ENCODE assay signal across 27 cellular contexts in the genomic region with DNA sequence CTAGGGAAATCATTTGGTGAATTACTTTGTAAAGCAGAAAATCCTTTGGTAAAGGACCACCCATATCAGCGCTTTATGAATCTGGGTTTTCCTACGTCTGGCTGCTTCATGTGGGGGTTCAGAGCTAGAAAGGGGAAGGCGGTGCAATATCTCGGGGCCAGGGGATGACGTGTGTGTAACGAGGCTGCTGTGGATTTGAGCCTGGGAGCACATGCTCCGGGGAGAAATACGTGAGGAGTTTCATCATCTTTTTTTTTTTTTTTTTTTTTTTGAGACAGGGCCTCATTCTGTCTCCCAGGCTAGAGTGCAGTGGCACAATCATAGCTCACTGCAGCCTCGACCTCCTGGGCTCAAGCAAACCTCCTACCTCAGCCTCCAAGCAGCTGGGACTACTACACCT. TPM values are rescaled to one million over a fixed set of nuclear protein-coding genes. Genes with fewer than 3 reads are reported as not detected.
DNase-seq lines count a peak whose midpoint lies in the region; ATAC-seq and TF ChIP-seq lines count a peak whose summit lies in the region.
"Had no signal": no experiment of that assay in that cellular context is flagged by ENCODE, and none has a peak within 500 bp of the region (broad histone marks: within the 10 kb centered on the region; RNA-seq: fewer than 3 reads in every experiment).

No MANE protein-coding gene starts in this region.

- no peaks in the 10 kb centered on the region for H4K20me1 ChIP-seq in smooth muscle cell (ENCODE audit: low read depth)
- H4K20me1 ChIP-seq in MM.1S (ENCODE audit: insufficient read depth, low read length), result no peaks in the 10 kb centered on the region

- H3K9ac ChIP-seq in smooth muscle cell (ENCODE audit: low read depth) (no peak overlapping the region), MM.1S (ENCODE audit: low read length) (no peak overlapping the region)

- TF ChIP-seq CTCF in cardiac muscle cell (IDR thresholded peaks at IDR 0.05; ENCODE audit: low read depth, low read length) (no peak), left ventricle myocardium inferior (IDR thresholded peaks at IDR 0.05; ENCODE audit: borderline replicate concordance) (no peak), smooth muscle cell (IDR thresholded peaks at IDR 0.05; ENCODE audit: borderline replicate concordance, insufficient read depth, poor library complexity, severe bottlenecking) (no peak), MM.1S (IDR thresholded peaks at IDR 0.05; ENCODE audit: low read length) (no peak)

- peaks cover 75% of the 10 kb centered on the region for H3K4me1 ChIP-seq in cardiac muscle cell (ENCODE audit: low read depth)
- peaks cover 9% of the 10 kb centered on the region for H3K4me1 ChIP-seq in left ventricle myocardium inferior
- H3K4me1 ChIP-seq in smooth muscle cell (ENCODE audit: low read depth), result peaks cover 7% of the 10 kb centered on the region
- no peaks in the 10 kb centered on the region for H3K4me1 ChIP-seq in MM.1S (ENCODE audit: low read length)
- H3K4me1 ChIP-seq: SJSA1 had no signal

- H2AFZ ChIP-seq in smooth muscle cell (ENCODE audit: low read depth) (no peak overlapping the region), MM.1S (ENCODE audit: low read length) (no peak overlapping the region)

- H3K4me3 ChIP-seq in cardiac muscle cell, result no peak overlapping the region
- no peak overlapping the region for H3K4me3 ChIP-seq in left ventricle myocardium inferior
- no peak overlapping the region for H3K4me3 ChIP-seq in smooth muscle cell
- H3K4me3 ChIP-seq in MM.1S (ENCODE audit: low read length), result no peak overlapping the region
- H3K4me3 ChIP-seq: gastroesophageal sphincter, SJSA1 had no signal

- DNase-seq in cardiac muscle cell (ENCODE audit: low read depth in 1 of 2, low spot score in 1 of 2), result peak in 1 of 2 donors; percentile 60
- no peak for DNase-seq in left ventricle myocardium inferior
- peak; percentile 69 for DNase-seq in NOMO-1 treated with DMSO at 0.1 percent for 48 hours (lab: John Stamatoyannopoulos, UW; ENCODE audit: unreplicated experiment)
- DNase-seq in fibroblast of peridontal ligament (ENCODE audit: extremely low read depth), result peak; percentile 53
- DNase-seq in smooth muscle cell (lab: John Stamatoyannopoulos, UW; ENCODE audit: unreplicated experiment), result no peak
- DNase-seq in MM.1S, result no peak
- no peak for DNase-seq in NCI-H446 (lab: John Stamatoyannopoulos, UW)
- DNase-seq: ACHN; activated CD4-positive, alpha-beta memory T cell treated with anti-CD3 and anti-CD28 coated beads, Interleukin-2, amount 10 ng/mL, durations not matched to agents 7 days and 5 days; activated CD4-positive, CD25-positive, alpha-beta regulatory T cell; activated naive CD4-positive, alpha-beta T cell treated with Interleukin-2 at 50 U/mL for 16 hours; activated T-cell treated with anti-CD3 and anti-CD28 coated beads for 4 hours; amygdala; CD4-positive, alpha-beta T cell; central memory CD4-positive, alpha-beta T cell; DMS53; GF-D8; GOT3; kidney glomerular epithelial cell; naive thymus-derived CD8-positive, alpha-beta T cell; NCI-H1417; NCI-H526 treated with DMSO at 0.1 percent for 48 hours had no signal

- H3K27me3 ChIP-seq in cardiac muscle cell (no peaks in the 10 kb centered on the region), left ventricle myocardium inferior (ENCODE audit: low read depth) (no peaks in the 10 kb centered on the region), smooth muscle cell (ENCODE audit: low read depth) (no peaks in the 10 kb centered on the region), MM.1S (replicated peaks; ENCODE audit: insufficient read depth, low read length) (peaks cover 14% of the 10 kb centered on the region; the same call in 1 of the 2 replicates)
- H3K27me3 ChIP-seq: gastroesophageal sphincter, SJSA1 had no signal

- H3K27ac ChIP-seq in cardiac muscle cell, result peak overlapping the region; percentile 97
- H3K27ac ChIP-seq in left ventricle myocardium inferior (replicated peaks), result no peak overlapping the region
- H3K27ac ChIP-seq in smooth muscle cell (ENCODE audit: low read depth), result no peak overlapping the region
- no peak overlapping the region for H3K27ac ChIP-seq in MM.1S (ENCODE audit: low read length)
- H3K27ac ChIP-seq: gastroesophageal sphincter, SJSA1 had no signal

- 53% methylated on average over 8 of the region's 9 CpGs for WGBS in smooth muscle cell (ENCODE audit: low lambda C conversion rate)

- H3K36me3 ChIP-seq in cardiac muscle cell (no peaks in the 10 kb centered on the region), left ventricle myocardium inferior (no peaks in the 10 kb centered on the region), smooth muscle cell (ENCODE audit: low read depth) (no peaks in the 10 kb centered on the region), MM.1S (replicated peaks; ENCODE audit: insufficient read depth, low read length) (no peaks in the 10 kb centered on the region)
- H3K36me3 ChIP-seq: gastroesophageal sphincter, SJSA1 had no signal

- peak overlapping the region; percentile 2 for H3K4me2 ChIP-seq in smooth muscle cell
- no peak overlapping the region for H3K4me2 ChIP-seq in MM.1S (ENCODE audit: low read depth, low read length)

- no peak for ATAC-seq in HG02938 (IDR thresholded peaks at IDR 0.05; ENCODE audit: unreplicated experiment)
- ATAC-seq: gastroesophageal sphincter; naive thymus-derived CD8-positive, alpha-beta T cell; stimulated activated effector memory CD8-positive, alpha-beta T cell treated with anti-CD3 and anti-CD28 coated beads, Interleukin-12 subunit alpha, Interleukin-12 subunit beta, amount 100 ng/mL, for 72 hours had no signal

- H3K79me2 ChIP-seq in smooth muscle cell (ENCODE audit: low read depth), result no peaks in the 10 kb centered on the region
- H3K79me2 ChIP-seq in MM.1S (ENCODE audit: low read length), result no peaks in the 10 kb centered on the region

- H3F3A ChIP-seq in smooth muscle cell (ENCODE audit: low read depth) (no peaks in the 10 kb centered on the region), MM.1S (ENCODE audit: insufficient read depth, low read length) (no peaks in the 10 kb centered on the region)

- no peaks in the 10 kb centered on the region for H3K9me3 ChIP-seq in cardiac muscle cell (ENCODE audit: low read depth)
- no peaks in the 10 kb centered on the region for H3K9me3 ChIP-seq in left ventricle myocardium inferior (replicated peaks)
- H3K9me3 ChIP-seq in smooth muscle cell (replicated peaks; ENCODE audit: low read depth), result no peaks in the 10 kb centered on the region
- H3K9me3 ChIP-seq in MM.1S (replicated peaks; ENCODE audit: insufficient read depth, low read length), result no peaks in the 10 kb centered on the region
- H3K9me3 ChIP-seq: gastroesophageal sphincter, SJSA1 had no signal

- no peaks in the 10 kb centered on the region for H3K9me2 ChIP-seq in MM.1S (replicated peaks; ENCODE audit: insufficient read depth, low read length)

- intact Hi-C loops in left ventricle myocardium inferior (cut with micrococcal nuclease), result loop anchor here (5.0 kb wide), 1 partner anchor 48 kb away; no protein-coding TSS in a partner anchor

RNA-seq across cellular contexts. Expression of a gene that starts 3.5 kb away (rescaled TPM):
- total RNA-seq in cardiac muscle cell (46.1 and 51.1 TPM in 2 replicates), left ventricle myocardium inferior (445 TPM), smooth muscle cell (not detected in 2 replicates)
- polyA plus RNA-seq in cardiac muscle cell (45.9 and 56.4 TPM in 2 replicates), smooth muscle cell (0.08 TPM in 1 of 2 replicates, not detected in the other)
- total RNA-seq: activated CD4-positive, alpha-beta memory T cell treated with anti-CD3 and anti-CD28 coated beads, Interleukin-2, amount 10 ng/mL, durations not matched to agents 7 days and 5 days; CD4-positive, alpha-beta T cell; naive thymus-derived CD8-positive, alpha-beta T cell; T-helper 2 cell treated with Interferon-gamma antibody and Interleukin-4, amounts not matched to agents 100 ng/mL and 5 ng/mL, for 36 hours had no signal
- polyA plus RNA-seq: naive thymus-derived CD8-positive, alpha-beta T cell had no signal

RNA-seq across cellular contexts. Expression of a gene that starts 27.4 kb away (rescaled TPM):
- total RNA-seq in cardiac muscle cell, result 11.7 and 20.5 TPM in 2 replicates
- polyA plus RNA-seq in cardiac muscle cell, result 3.4 and 6.7 TPM in 2 replicates
- total RNA-seq in left ventricle myocardium inferior, result 2.6 TPM
- 2.7 and 9.6 TPM in 2 replicates for total RNA-seq in smooth muscle cell
- 1.3 and 2.5 TPM in 2 replicates for polyA plus RNA-seq in smooth muscle cell

Comparison
In these comparisons a context has a peak if more than half of its experiments do, and no peak if none do; other contexts are left out.
1. DNase-seq: peak in NOMO-1 treated with DMSO at 0.1 percent for 48 hours (single experiment) and fibroblast of peridontal ligament (single experiment); none in left ventricle myocardium inferior (single experiment), smooth muscle cell (single experiment), MM.1S (single experiment) and NCI-H446 (0 of 2).
2. RNA of a gene that starts 3.5 kb away (total RNA-seq): 445 TPM in left ventricle myocardium inferior (single experiment) and 46.1 to 51.1 TPM in cardiac muscle cell; not detected in smooth muscle cell; every median in the first group is over 10 times any median in the second.